20 cellular contexts compared by ENCODE assay signal in the genomic region with DNA sequence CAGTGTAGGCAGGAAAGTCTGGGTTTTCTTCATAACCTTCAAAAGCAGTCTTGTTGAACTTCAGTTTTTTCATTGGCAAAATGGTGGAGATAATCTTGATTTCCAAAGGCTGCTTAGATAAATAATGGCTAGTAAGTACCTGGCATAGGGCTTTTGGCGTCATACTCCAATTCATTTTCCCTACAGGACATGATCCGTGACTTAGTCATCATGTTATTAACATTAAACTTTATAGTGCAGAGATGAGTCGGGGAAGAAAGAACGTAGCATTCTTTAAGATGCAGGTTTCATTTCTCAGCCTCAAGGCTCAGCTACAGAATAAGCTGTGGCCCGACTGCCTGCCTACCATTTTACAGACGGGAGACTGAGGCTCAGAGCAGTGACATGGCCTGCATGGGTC.
DNase-seq lines count a peak whose midpoint lies in the region; ATAC-seq, FAIRE-seq and TF ChIP-seq lines count a peak whose summit lies in the region.
"Had no signal": no experiment of that assay in that cellular context is flagged by ENCODE, and none has a peak within 500 bp of the region (broad histone marks: within the 10 kb centered on the region; RNA-seq: fewer than 3 reads in every experiment).

No MANE protein-coding gene starts in this region.

- FAIRE-seq in astrocyte (lab: Jason Lieb, UNC) = no peak

- intact Hi-C loops in heart right ventricle (cut with DNase I) = loop anchor here in 1 of 10 donors (10.0 kb wide), 1 partner anchor 64 kb away; the partner anchor contains the start of gene RALBP1

- H3K27ac Mint-ChIP-seq in astrocyte (ENCODE audit: unreplicated experiment) = no peak overlapping the region
- H3K27ac Mint-ChIP-seq: stimulated activated naive CD8-positive, alpha-beta T cell treated with anti-CD3 and anti-CD28 coated beads, Interleukin-15, Interleukin-2, amounts not matched to agents 100 ng/mL and 50 ng/mL, for 24 hours; T-helper 1 cell treated with Interleukin-12 subunit alpha and Interleukin-12 subunit beta and Interleukin-4 antibody, amounts not matched to agents 30 μg/mL and 1 μg/mL, for 36 hours had no signal

- H3K4me3 Mint-ChIP-seq in astrocyte (ENCODE audit: unreplicated experiment) = no peak overlapping the region
- H3K4me3 Mint-ChIP-seq: stimulated activated naive CD8-positive, alpha-beta T cell treated with anti-CD3 and anti-CD28 coated beads, Interleukin-15, Interleukin-2, amounts not matched to agents 100 ng/mL and 50 ng/mL, for 24 hours; T-helper 1 cell treated with Interleukin-12 subunit alpha and Interleukin-12 subunit beta and Interleukin-4 antibody, amounts not matched to agents 30 μg/mL and 1 μg/mL, for 36 hours had no signal

- H3K79me2 ChIP-seq in astrocyte (ENCODE audit: insufficient read depth, low read length) = no peaks in the 10 kb centered on the region

- peaks cover 11% of the 10 kb centered on the region for H4K20me1 ChIP-seq in astrocyte (ENCODE audit: insufficient read depth, low read length)

- H3K36me3 ChIP-seq in astrocyte (ENCODE audit: insufficient read depth, low read length) (peaks cover 2% of the 10 kb centered on the region), heart right ventricle (peaks cover 0 to 58% (median 27%) of the 10 kb centered on the region in 9 donors)

- WGBS in heart right ventricle, 2 donors = 95 to 97% methylated on average over 6 of the region's 6 CpGs

- POLR2A ChIA-PET in AG04450 (lab: Yijun Ruan, JAX) = interaction anchor here (0.6 kb wide), 1 partner anchor 203 kb away, joined by 3 read pairs; no protein-coding TSS in a partner anchor

- peaks cover 27% of the 10 kb centered on the region for H3K36me3 Mint-ChIP-seq in astrocyte (ENCODE audit: low read depth, unreplicated experiment)

- no peaks in the 10 kb centered on the region for H3K27me3 ChIP-seq in AG04450 (ENCODE audit: control insufficient read depth, insufficient read depth, low read length)
- no peaks in the 10 kb centered on the region for H3K27me3 ChIP-seq in astrocyte (ENCODE audit: insufficient read depth, low read length)
- H3K27me3 ChIP-seq in heart right ventricle = no peaks in the 10 kb centered on the region
- H3K27me3 ChIP-seq: colonic mucosa, gastroesophageal sphincter had no signal

- CTCF ChIA-PET in AG04450 (lab: Charles Lee) = no interaction called here

- H3K27me3 Mint-ChIP-seq in astrocyte (ENCODE audit: low read depth, unreplicated experiment) = no peaks in the 10 kb centered on the region
- H3K27me3 Mint-ChIP-seq: stimulated activated naive CD8-positive, alpha-beta T cell treated with anti-CD3 and anti-CD28 coated beads, Interleukin-15, Interleukin-2, amounts not matched to agents 100 ng/mL and 50 ng/mL, for 24 hours had no signal

- H3K4me2 ChIP-seq in astrocyte (ENCODE audit: low read length) = peak overlapping the region; percentile 60
- H3K4me2 ChIP-seq: PC-9 had no signal

- no peak overlapping the region for H2AFZ ChIP-seq in astrocyte (ENCODE audit: low read depth, low read length)
- H2AFZ ChIP-seq: PC-9 had no signal

- DNase-seq in AG04450 (ENCODE audit: low read depth, low spot score) (peak; percentile 55), HT1080 (ENCODE audit: low read depth) (peak; percentile 81), astrocyte (ENCODE audit: low read depth) (peak; percentile 79), fibroblast of villous mesenchyme (ENCODE audit: low read depth) (peak; percentile 81), T1000 (lab: John Stamatoyannopoulos, UW) (no peak), HT-29 (ENCODE audit: low spot score) (no peak), heart right ventricle (no peak)
- DNase-seq: ACHN; activated CD4-positive, alpha-beta T cell treated with anti-CD3 and anti-CD28 coated beads for 4 hours; activated T-cell treated with anti-CD3 and anti-CD28 coated beads for 4 hours; colonic mucosa; islet precursor cell; midbrain; NCI-H146; nucleus accumbens; PC-9 had no signal

- H3K9me3 ChIP-seq in AG04450 (ENCODE audit: control insufficient read depth, insufficient read depth, low read length) = peaks cover 9% of the 10 kb centered on the region
- no peaks in the 10 kb centered on the region for H3K9me3 ChIP-seq in astrocyte (ENCODE audit: insufficient read depth, low read depth, low read length)
- no peaks in the 10 kb centered on the region for H3K9me3 ChIP-seq in heart right ventricle
- H3K9me3 ChIP-seq: colonic mucosa, gastroesophageal sphincter had no signal

- peak overlapping the region; percentile 24 for H3K9ac ChIP-seq in astrocyte (ENCODE audit: low read length)

- peaks cover 13% of the 10 kb centered on the region for H3K4me1 ChIP-seq in astrocyte (ENCODE audit: insufficient read depth, low read length)
- H3K4me1 ChIP-seq in heart right ventricle = peaks cover 0 to 6% (median 0%) of the 10 kb centered on the region in 9 donors
- H3K4me1 ChIP-seq: colonic mucosa had no signal

- H3K27ac ChIP-seq in AG04450 (ENCODE audit: low read depth, low read length) = peak overlapping the region; percentile 84
- H3K27ac ChIP-seq in astrocyte (ENCODE audit: low read depth, low read length) = no peak overlapping the region
- no peak overlapping the region for H3K27ac ChIP-seq in heart right ventricle
- H3K27ac ChIP-seq: colonic mucosa, gastroesophageal sphincter, PC-9 had no signal

- peaks cover 8% of the 10 kb centered on the region for H3K4me1 Mint-ChIP-seq in astrocyte (ENCODE audit: low read depth, unreplicated experiment)

- ATAC-seq in HG03196 (IDR thresholded peaks at IDR 0.05; ENCODE audit: unreplicated experiment) = no peak
- no peak for ATAC-seq in heart right ventricle
- ATAC-seq: gastroesophageal sphincter had no signal

- H3K4me3 ChIP-seq in AG04450 (ENCODE audit: low read depth, low read length) (no peak overlapping the region; the same call in 1 of the 2 replicates), astrocyte (ENCODE audit: insufficient read depth, low read depth, low read length) (no peak overlapping the region), fibroblast of villous mesenchyme (ENCODE audit: low read depth, low read length) (no peak overlapping the region), heart right ventricle (no peak overlapping the region)
- H3K4me3 ChIP-seq: colonic mucosa, gastroesophageal sphincter, PC-9 had no signal

- H3K9me3 Mint-ChIP-seq in astrocyte (ENCODE audit: unreplicated experiment) = no peaks in the 10 kb centered on the region
- H3K9me3 Mint-ChIP-seq: stimulated activated naive CD8-positive, alpha-beta T cell treated with anti-CD3 and anti-CD28 coated beads, Interleukin-15, Interleukin-2, amounts not matched to agents 100 ng/mL and 50 ng/mL, for 24 hours; T-helper 1 cell treated with Interleukin-12 subunit alpha and Interleukin-12 subunit beta and Interleukin-4 antibody, amounts not matched to agents 30 μg/mL and 1 μg/mL, for 36 hours had no signal

- TF ChIP-seq CTCF in AG04450 (IDR thresholded peaks at IDR 0.05; ENCODE audit: low read depth, low read length) = no peak
- TF ChIP-seq CTCF in astrocyte (IDR thresholded peaks at IDR 0.05; ENCODE audit: insufficient read depth, low read depth, low read length) = no peak
- TF ChIP-seq CTCF in fibroblast of villous mesenchyme (IDR thresholded peaks at IDR 0.05; ENCODE audit: insufficient read depth, low read depth, low read length) = no peak
- TF ChIP-seq CTCF in heart right ventricle (IDR thresholded peaks at IDR 0.05) = no peak

Comparison
In these comparisons a context has a peak if more than half of its experiments do, and no peak if none do; other contexts are left out.
1. DNase-seq: peak in AG04450 (single experiment), HT1080 (single experiment), astrocyte (single experiment) and fibroblast of villous mesenchyme (single experiment); none in T1000 (single experiment), HT-29 (single experiment) and heart right ventricle (0 of 2).